26 cellular contexts compared by ENCODE assay signal in genomic region chr6:11672261-11672660, GRCh38.
A peak's percentile ranks its signal among the peaks of the same experiment; 100 is the strongest.
DNase-seq lines count a peak whose midpoint lies in the region; ATAC-seq, FAIRE-seq and TF ChIP-seq lines count a peak whose summit lies in the region.
"Had no signal": no experiment of that assay in that cellular context is flagged by ENCODE, and none has a peak within 500 bp of the region (broad histone marks: within the 10 kb centered on the region; RNA-seq: fewer than 3 reads in every experiment).

No MANE protein-coding gene starts in this region.

- H4K8ac ChIP-seq in IMR-90 (ENCODE audit: low read depth in 2 of 2, low read length in 2 of 2), result no peak overlapping the region

- H3K79me1 ChIP-seq in IMR-90 (ENCODE audit: low read depth in 1 of 2, low read length in 2 of 2), result no peaks in the 10 kb centered on the region

- no peaks in the 10 kb centered on the region for H3K79me2 ChIP-seq in K562 (ENCODE audit: control insufficient read depth, insufficient read depth, low read length)

- H3K4me1 ChIP-seq in IMR-90 (ENCODE audit: control insufficient read depth, insufficient read depth, low read length) (no peaks in the 10 kb centered on the region; the same call in 1 of the 2 replicates), K562 (replicated peaks in 1 of 2; ENCODE audit: control insufficient read depth in 2 of 2, insufficient read depth in 2 of 2, low read length in 2 of 2) (no peaks in the 10 kb centered on the region), kidney (ENCODE audit: control insufficient read depth in 1 of 2, insufficient read depth in 1 of 2, low read depth in 1 of 2, low read length in 2 of 2) (no peaks in the 10 kb centered on the region)
- H3K4me1 ChIP-seq: BLaER1 treated with 17β-estradiol and CSF1 and Interleukin-3, amounts not matched to agents 10 nM and 100 nM; SJCRH30 had no signal

- no peak overlapping the region for H2BK20ac ChIP-seq in IMR-90 (ENCODE audit: low read depth, low read length)

- ATAC-seq in IMR-90 (ENCODE audit: low read depth), result peak; percentile 54
- ATAC-seq in K562, result no peak
- no peak for ATAC-seq in activated CD8-positive, alpha-beta T cell treated with anti-CD3 and anti-CD28 coated beads for 36 hours
- ATAC-seq in HG02571 (IDR thresholded peaks at IDR 0.05; ENCODE audit: unreplicated experiment), result no peak
- no peak for ATAC-seq in HG03175 (IDR thresholded peaks at IDR 0.05; ENCODE audit: unreplicated experiment)
- ATAC-seq: Right ventricle myocardium inferior had no signal

- no peak overlapping the region for H4K91ac ChIP-seq in IMR-90 (ENCODE audit: insufficient read depth, low read depth, low read length)

- H3K4me2 ChIP-seq in IMR-90 (ENCODE audit: low read depth, low read length) (no peak overlapping the region), K562 (ENCODE audit: insufficient read depth, low read length) (no peak overlapping the region)
- H3K4me2 ChIP-seq: BLaER1 treated with 17β-estradiol and CSF1 and Interleukin-3, amounts not matched to agents 10 nM and 100 nM; PC-9 had no signal

- H4K20me1 ChIP-seq in IMR-90 (ENCODE audit: insufficient read depth, low read length), result no peaks in the 10 kb centered on the region
- no peaks in the 10 kb centered on the region for H4K20me1 ChIP-seq in K562 (replicated peaks; ENCODE audit: control insufficient read depth, insufficient read depth, low read length)
- H4K20me1 ChIP-seq: BLaER1 treated with 17β-estradiol and CSF1 and Interleukin-3, amounts not matched to agents 10 nM and 100 nM had no signal

- no peaks in the 10 kb centered on the region for H3K9me3 ChIP-seq in IMR-90 (ENCODE audit: control insufficient read depth, insufficient read depth, low read length)
- no peaks in the 10 kb centered on the region for H3K9me3 ChIP-seq in K562 (replicated peaks; ENCODE audit: control insufficient read depth, insufficient read depth, low read depth, low read length)
- H3K9me3 ChIP-seq in kidney (ENCODE audit: control insufficient read depth in 1 of 2, low read length in 2 of 2), result peaks cover 0 to 5% of the 10 kb centered on the region in 2 donors
- H3K9me3 ChIP-seq: SJCRH30 had no signal

- H2BK5ac ChIP-seq in IMR-90 (ENCODE audit: low read depth, low read length, poor library complexity, severe bottlenecking), result peak overlapping the region; percentile 1

- TF ChIP-seq RAD21 in IMR-90 (IDR thresholded peaks at IDR 0.05; ENCODE audit: low read length), result no peak
- TF ChIP-seq RAD21 in K562 (CRISPR knock-in tag; conservative IDR thresholded peaks at IDR 0.05 in 1 of 2, IDR thresholded peaks at IDR 0.05 in 1 of 2), result no peak

- no peaks in the 10 kb centered on the region for H3K9me3 Mint-ChIP-seq in activated CD8-positive, alpha-beta T cell treated with anti-CD3 and anti-CD28 coated beads for 36 hours
- H3K9me3 Mint-ChIP-seq: CD4-positive, alpha-beta T cell had no signal

- no peak overlapping the region for H3K14ac ChIP-seq in IMR-90 (replicated peaks; ENCODE audit: low read depth, low read length)

- FAIRE-seq in K562 (lab: Jason Lieb, UNC) (no peak), kidney (lab: Jason Lieb, UNC) (peak; percentile 8)
- FAIRE-seq: GM12892, H54, HTR-8/SVneo had no signal

- no peak overlapping the region for H3K18ac ChIP-seq in IMR-90 (ENCODE audit: low read depth, low read length)

- no peak overlapping the region for H2AK9ac ChIP-seq in IMR-90 (replicated peaks; ENCODE audit: low read depth, low read length, poor library complexity)

- H3K56ac ChIP-seq in IMR-90 (ENCODE audit: extremely low read depth, insufficient read depth, low read length), result no peak overlapping the region

- no peak overlapping the region for H4K5ac ChIP-seq in IMR-90 (ENCODE audit: low read depth, low read length)

- TF ChIP-seq CTCF in IMR-90 (conservative IDR thresholded peaks at IDR 0.05; ENCODE audit: low read depth, low read length), result no peak
- no peak for TF ChIP-seq CTCF in K562 (IDR thresholded peaks at IDR 0.05 in 2 of 3, conservative IDR thresholded peaks at IDR 0.05 in 1 of 3; ENCODE audit: insufficient read depth in 2 of 3, low read depth in 1 of 3, low read length in 3 of 3)
- no peak for TF ChIP-seq CTCF in kidney (IDR thresholded peaks at IDR 0.05; ENCODE audit: borderline replicate concordance, extremely low read depth, insufficient read depth)
- TF ChIP-seq CTCF in activated CD8-positive, alpha-beta T cell treated with anti-CD3 and anti-CD28 coated beads for 36 hours (IDR thresholded peaks at IDR 0.05), result no peak

- H2AK5ac ChIP-seq in IMR-90 (ENCODE audit: low read depth, low read length), result no peak overlapping the region

- DNase-seq in EH (ENCODE audit: low read depth) (peak; percentile 57), IMR-90 (peak; percentile 52), K562 (ENCODE audit: extremely low read depth in 1 of 4, low spot score in 3 of 4) (no peak), kidney (no peak), ureter (ENCODE audit: low spot score) (no peak)
- no peak for DNase-seq in activated CD8-positive, alpha-beta T cell treated with anti-CD3 and anti-CD28 coated beads for 36 hours
- DNase-seq: AML-193; CD4-positive, alpha-beta T cell; COR-L47; DMS53; GF-D8; KG1; MM.1S; NCI-H2029; NCI-H446 treated with DMSO at 0.1 percent for 48 hours; NCI-H526; NCI-H82; PC-9; SJCRH30 had no signal

- H3K9ac ChIP-seq in IMR-90 (ENCODE audit: low read depth, low read length) (no peak overlapping the region), K562 (ENCODE audit: insufficient read depth in 1 of 2, low read depth in 2 of 2, low read length in 2 of 2) (no peak overlapping the region), kidney (ENCODE audit: low read length in 2 of 2) (no peak overlapping the region)
- H3K9ac ChIP-seq: BLaER1 treated with 17β-estradiol and CSF1 and Interleukin-3, amounts not matched to agents 10 nM and 100 nM had no signal

- H3K4me3 ChIP-seq in IMR-90 (ENCODE audit: insufficient read depth, low read depth, low read length), result no peak overlapping the region
- H3K4me3 ChIP-seq in K562, result no peak overlapping the region
- H3K4me3 ChIP-seq in kidney (ENCODE audit: low read length in 2 of 2), result no peak overlapping the region
- H3K4me3 ChIP-seq: BLaER1 treated with 17β-estradiol and CSF1 and Interleukin-3, amounts not matched to agents 10 nM and 100 nM; PC-9; SJCRH30 had no signal

- no peak overlapping the region for H2BK15ac ChIP-seq in IMR-90 (ENCODE audit: low read depth, low read length)

- H3K9me1 ChIP-seq in IMR-90 (ENCODE audit: insufficient read depth, low read length) (no peaks in the 10 kb centered on the region), K562 (ENCODE audit: control insufficient read depth, insufficient read depth, low read length) (no peaks in the 10 kb centered on the region)

- no peak overlapping the region for H3K23ac ChIP-seq in IMR-90 (ENCODE audit: low read depth, low read length)

- H2AFZ ChIP-seq in IMR-90 (replicated peaks; ENCODE audit: low read length, poor library complexity) (no peak overlapping the region), K562 (ENCODE audit: low read depth, low read length) (no peak overlapping the region)
- H2AFZ ChIP-seq: PC-9 had no signal

- no peak overlapping the region for H2BK120ac ChIP-seq in IMR-90 (ENCODE audit: low read depth, low read length)

- POLR2A ChIA-PET in IMR-90 (lab: Charles Lee; ENCODE audit: unreplicated experiment), result no interaction called here
- POLR2A ChIA-PET in K562 (lab: Yijun Ruan, JAX), result no interaction called here
- POLR2A ChIA-PET in activated CD8-positive, alpha-beta T cell treated with anti-CD3 and anti-CD28 coated beads for 36 hours (lab: Charles Lee), result interaction anchor here (1.0 kb wide), 1 partner anchor 11 kb away, joined by 3 read pairs; no protein-coding TSS in a partner anchor

- no peak overlapping the region for H3K27ac Mint-ChIP-seq in activated CD8-positive, alpha-beta T cell treated with anti-CD3 and anti-CD28 coated beads for 36 hours
- H3K27ac Mint-ChIP-seq: CD4-positive, alpha-beta T cell had no signal

- H3K36me3 ChIP-seq in IMR-90 (ENCODE audit: control insufficient read depth, insufficient read depth, low read length), result no peaks in the 10 kb centered on the region
- no peaks in the 10 kb centered on the region for H3K36me3 ChIP-seq in K562 (ENCODE audit: control insufficient read depth, insufficient read depth, low read length)
- H3K36me3 ChIP-seq in kidney (ENCODE audit: control insufficient read depth in 1 of 2, insufficient read depth in 2 of 2, low read length in 2 of 2), result no peaks in the 10 kb centered on the region
- H3K36me3 ChIP-seq: BLaER1 treated with 17β-estradiol and CSF1 and Interleukin-3, amounts not matched to agents 10 nM and 100 nM; SJCRH30 had no signal

- no peak overlapping the region for H3K4me3 Mint-ChIP-seq in activated CD8-positive, alpha-beta T cell treated with anti-CD3 and anti-CD28 coated beads for 36 hours
- H3K4me3 Mint-ChIP-seq: CD4-positive, alpha-beta T cell had no signal

- H3K4ac ChIP-seq in IMR-90 (ENCODE audit: low read depth, low read length), result no peak overlapping the region

- no peak for TF ChIP-seq EP300 in K562 (IDR thresholded peaks at IDR 0.05; ENCODE audit: low read length)

- CTCF ChIA-PET in IMR-90 (lab: Yijun Ruan, JAX) (no interaction called here), K562 (lab: Yijun Ruan, JAX; ENCODE audit: low intra/inter-chr PET ratio) (no interaction called here)
- CTCF ChIA-PET in activated CD8-positive, alpha-beta T cell treated with anti-CD3 and anti-CD28 coated beads for 36 hours (lab: Charles Lee), result interaction anchor here (0.7 kb wide), 1 partner anchor 132 kb away, joined by 3 read pairs; no protein-coding TSS in a partner anchor

- dilution Hi-C loops in IMR-90 (cut with HindIII; ENCODE audit: low sequenced_read_pairs, unreplicated experiment), result no loop called here

- H3K27me3 ChIP-seq in IMR-90 (ENCODE audit: control insufficient read depth, insufficient read depth, low read length), result no peaks in the 10 kb centered on the region
- H3K27me3 ChIP-seq in K562 (ENCODE audit: control insufficient read depth in 2 of 2, insufficient read depth in 2 of 2, low read length in 2 of 2), result peaks cover 2 to 5% of the 10 kb centered on the region in 2 experiments; a peak in 3 of 5 replicates
- H3K27me3 ChIP-seq: BLaER1 treated with 17β-estradiol and CSF1 and Interleukin-3, amounts not matched to agents 10 nM and 100 nM; SJCRH30 had no signal

- intact Hi-C loops in IMR-90 (cut with micrococcal nuclease), result no loop called here
- intact Hi-C loops in K562 (cut with micrococcal nuclease), result no loop called here
- intact Hi-C loops in kidney (cut with DNase I), result no loop called here
- intact Hi-C loops in activated CD8-positive, alpha-beta T cell treated with anti-CD3 and anti-CD28 coated beads for 36 hours (cut with micrococcal nuclease), result no loop called here

- TF ChIP-seq POLR2A in IMR-90 (IDR thresholded peaks at IDR 0.05; ENCODE audit: low read depth, low read length) (no peak), K562 (conservative IDR thresholded peaks at IDR 0.05) (no peak)

- no TSS peak for BruUV-seq in IMR-90 (replicated peaks; lab: Mats Ljungman, UMichigan)
- BruUV-seq in K562 (replicated peaks; lab: Mats Ljungman, UMichigan), result no TSS peak

- H3K36me3 Mint-ChIP-seq in activated CD8-positive, alpha-beta T cell treated with anti-CD3 and anti-CD28 coated beads for 36 hours (ENCODE audit: low read depth), result no peaks in the 10 kb centered on the region

- in situ Hi-C loops in IMR-90 (cut with MboI; ENCODE audit: low sequenced_read_pairs), result no loop called here
- in situ Hi-C loops in K562 (cut with MboI), result no loop called here

- no peak overlapping the region for H3K27ac ChIP-seq in IMR-90 (ENCODE audit: insufficient read depth, low read length)
- no peak overlapping the region for H3K27ac ChIP-seq in K562 (ENCODE audit: extremely low read depth, low read depth, low read length)
- no peak overlapping the region for H3K27ac ChIP-seq in kidney (ENCODE audit: low read depth in 2 of 2, low read length in 2 of 2)
- H3K27ac ChIP-seq: BLaER1 treated with 17β-estradiol and CSF1 and Interleukin-3, amounts not matched to agents 10 nM and 100 nM; PC-9; SJCRH30 had no signal

- H3K4me1 Mint-ChIP-seq in activated CD8-positive, alpha-beta T cell treated with anti-CD3 and anti-CD28 coated beads for 36 hours (ENCODE audit: low read depth), result no peaks in the 10 kb centered on the region

- peaks cover 3% of the 10 kb centered on the region for H3K27me3 Mint-ChIP-seq in activated CD8-positive, alpha-beta T cell treated with anti-CD3 and anti-CD28 coated beads for 36 hours

Comparison
In these comparisons a context has a peak if more than half of its experiments do, and no peak if none do; other contexts are left out.
1. DNase-seq: peak in EH (single experiment) and IMR-90 (single experiment); none in K562 (0 of 4), kidney (single experiment), activated CD8-positive, alpha-beta T cell treated with anti-CD3 and anti-CD28 coated beads for 36 hours (single experiment) and ureter (single experiment).